16 cellular contexts compared by ENCODE assay signal in the genomic region with DNA sequence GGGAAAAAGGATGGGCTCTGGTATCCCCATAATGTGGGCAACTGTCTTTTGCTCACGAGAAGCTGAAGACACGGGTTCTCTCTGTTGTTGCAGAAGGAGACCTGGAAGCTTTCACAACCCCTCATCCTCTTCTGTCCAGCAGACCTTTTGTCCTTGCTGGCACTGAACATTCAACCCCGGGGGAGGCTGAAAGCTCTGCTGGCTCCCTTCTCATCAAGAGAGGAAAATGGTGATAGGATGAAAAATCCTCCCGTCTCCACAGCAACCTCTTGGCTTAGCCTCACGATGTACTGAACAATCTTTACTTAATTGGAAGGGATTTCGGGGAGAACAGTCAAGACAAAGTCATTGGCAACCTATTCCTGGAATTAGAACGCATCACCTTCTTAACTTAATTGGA. TPM values are rescaled to one million over a fixed set of nuclear protein-coding genes. Genes with fewer than 3 reads are reported as not detected.
DNase-seq lines count a peak whose midpoint lies in the region; ATAC-seq and TF ChIP-seq lines count a peak whose summit lies in the region.
"Had no signal": no experiment of that assay in that cellular context is flagged by ENCODE, and none has a peak within 500 bp of the region (broad histone marks: within the 10 kb centered on the region; RNA-seq: fewer than 3 reads in every experiment).

No MANE protein-coding gene starts in this region.

- peaks cover 53% of the 10 kb centered on the region for H3K4me1 Mint-ChIP-seq in stimulated activated effector memory CD8-positive, alpha-beta T cell treated with anti-CD3 and anti-CD28 coated beads, Interleukin-12 subunit alpha, Interleukin-12 subunit beta, amount 100 ng/mL, for 72 hours

- peaks cover 63% of the 10 kb centered on the region for H3K36me3 Mint-ChIP-seq in stimulated activated effector memory CD8-positive, alpha-beta T cell treated with anti-CD3 and anti-CD28 coated beads, Interleukin-12 subunit alpha, Interleukin-12 subunit beta, amount 100 ng/mL, for 72 hours

- peaks cover 7% of the 10 kb centered on the region for H3K36me3 ChIP-seq in IMR-90 (ENCODE audit: control insufficient read depth, insufficient read depth, low read length)
- H3K36me3 ChIP-seq in BE2C: no peaks in the 10 kb centered on the region; the same call in none of the 2 replicates

- DNase-seq in IMR-90: no peak
- DNase-seq in cerebellum (ENCODE audit: low spot score): peak; percentile 65
- DNase-seq in medulla oblongata (ENCODE audit: extremely low spot score): peak; percentile 65
- DNase-seq in stimulated activated effector memory CD8-positive, alpha-beta T cell treated with anti-CD3 and anti-CD28 coated beads, Interleukin-12 subunit alpha, Interleukin-12 subunit beta, amount 100 ng/mL, for 72 hours (ENCODE audit: low spot score in 2 of 2): no peak
- no peak for DNase-seq in iPS-NIHi7 (ENCODE audit: extremely low spot score)
- DNase-seq in BE2C: no peak
- no peak for DNase-seq in SW480 (ENCODE audit: low spot score)
- DNase-seq in NCI-H2171 (lab: John Stamatoyannopoulos, UW): no peak
- DNase-seq: activated CD4-positive, CD25-positive, alpha-beta regulatory T cell; activated CD8-positive, alpha-beta memory T cell treated with anti-CD3 and anti-CD28 coated beads, Interleukin-2, amount 50 U/mL, for 4 hours; activated naive CD8-positive, alpha-beta T cell treated with anti-CD3 and anti-CD28 coated beads for 36 hours; DND-41; NCI-H2081; NK-92 treated with Interleukin-12 subunit alpha and Interleukin-12 subunit beta, amount 100 ng/mL, for 24 hours had no signal

- H2BK120ac ChIP-seq in IMR-90 (ENCODE audit: low read depth, low read length): no peak overlapping the region

- no peak overlapping the region for H3K56ac ChIP-seq in IMR-90 (ENCODE audit: extremely low read depth, insufficient read depth, low read length)

- no peaks in the 10 kb centered on the region for H3K27me3 ChIP-seq in IMR-90 (ENCODE audit: control insufficient read depth, insufficient read depth, low read length)
- H3K27me3 ChIP-seq in BE2C: no peaks in the 10 kb centered on the region

- H3K4me2 ChIP-seq in IMR-90 (ENCODE audit: low read depth, low read length): no peak overlapping the region
- H3K4me2 ChIP-seq: GM23338 had no signal

- no peak for ATAC-seq in IMR-90 (ENCODE audit: low read depth)
- ATAC-seq in stimulated activated effector memory CD8-positive, alpha-beta T cell treated with anti-CD3 and anti-CD28 coated beads, Interleukin-12 subunit alpha, Interleukin-12 subunit beta, amount 100 ng/mL, for 72 hours: no peak
- ATAC-seq: GM23338 had no signal

- H2AK5ac ChIP-seq in IMR-90 (ENCODE audit: low read depth, low read length): peak overlapping the region; percentile 44; the same call in 1 of the 2 replicates

- no peak overlapping the region for H3K4me3 ChIP-seq in IMR-90 (ENCODE audit: insufficient read depth, low read depth, low read length)
- no peak overlapping the region for H3K4me3 ChIP-seq in BE2C (ENCODE audit: low read depth, low read length)
- H3K4me3 ChIP-seq: GM23338, SK-N-MC had no signal

- H3K4ac ChIP-seq in IMR-90 (ENCODE audit: low read depth, low read length): no peak overlapping the region; the same call in 1 of the 2 replicates

- H3K9ac ChIP-seq in IMR-90 (ENCODE audit: low read depth, low read length): no peak overlapping the region

- H3K9me1 ChIP-seq in IMR-90 (ENCODE audit: insufficient read depth, low read length): peaks cover 38% of the 10 kb centered on the region

- H3K27ac Mint-ChIP-seq in stimulated activated effector memory CD8-positive, alpha-beta T cell treated with anti-CD3 and anti-CD28 coated beads, Interleukin-12 subunit alpha, Interleukin-12 subunit beta, amount 100 ng/mL, for 72 hours: peak overlapping the region; percentile 14
- H3K27ac Mint-ChIP-seq: activated naive CD8-positive, alpha-beta T cell treated with anti-CD3 and anti-CD28 coated beads for 36 hours; GM23338 had no signal

- H4K8ac ChIP-seq in IMR-90 (ENCODE audit: low read depth in 2 of 2, low read length in 2 of 2): no peak overlapping the region

- intact Hi-C loops in IMR-90 (cut with micrococcal nuclease): no loop called here

- TF ChIP-seq RAD21 in IMR-90 (IDR thresholded peaks at IDR 0.05; ENCODE audit: low read length): no peak

- in situ Hi-C loops in IMR-90 (cut with MboI; ENCODE audit: low sequenced_read_pairs): no loop called here

- H3K9me3 ChIP-seq in IMR-90 (ENCODE audit: control insufficient read depth, insufficient read depth, low read length) (no peaks in the 10 kb centered on the region), BE2C (no peaks in the 10 kb centered on the region)

- no peak overlapping the region for H3K27ac ChIP-seq in IMR-90 (ENCODE audit: insufficient read depth, low read length)
- H3K27ac ChIP-seq: SK-N-MC had no signal

- no peak overlapping the region for H2BK5ac ChIP-seq in IMR-90 (ENCODE audit: low read depth, low read length, poor library complexity, severe bottlenecking)

- no peak overlapping the region for H3K18ac ChIP-seq in IMR-90 (ENCODE audit: low read depth, low read length)

- BruUV-seq in IMR-90 (replicated peaks; lab: Mats Ljungman, UMichigan): no TSS peak

- no CpG with 5 or more reads among the region's 7 CpGs for WGBS in IMR-90 (ENCODE audit: extremely low coverage in 2 of 2, insufficient read length in 1 of 2), 2 experiments

- CTCF ChIA-PET in IMR-90 (lab: Yijun Ruan, JAX): no interaction called here

- TF ChIP-seq POLR2A in IMR-90 (IDR thresholded peaks at IDR 0.05; ENCODE audit: low read depth, low read length): no peak

- peaks cover 72% of the 10 kb centered on the region for H4K20me1 ChIP-seq in IMR-90 (ENCODE audit: insufficient read depth, low read length)

- no peak overlapping the region for H3K4me3 Mint-ChIP-seq in stimulated activated effector memory CD8-positive, alpha-beta T cell treated with anti-CD3 and anti-CD28 coated beads, Interleukin-12 subunit alpha, Interleukin-12 subunit beta, amount 100 ng/mL, for 72 hours
- H3K4me3 Mint-ChIP-seq: activated naive CD8-positive, alpha-beta T cell treated with anti-CD3 and anti-CD28 coated beads for 36 hours; GM23338 had no signal

- TF ChIP-seq CTCF in IMR-90 (conservative IDR thresholded peaks at IDR 0.05; ENCODE audit: low read depth, low read length) (no peak), BE2C (IDR thresholded peaks at IDR 0.05; ENCODE audit: low read depth, low read length) (no peak)

- H3K4me1 ChIP-seq in IMR-90 (ENCODE audit: control insufficient read depth, insufficient read depth, low read length): peaks cover 30% of the 10 kb centered on the region
- H3K4me1 ChIP-seq in BE2C: peaks cover 11% of the 10 kb centered on the region

- H2AFZ ChIP-seq in IMR-90 (replicated peaks; ENCODE audit: low read length, poor library complexity): no peak overlapping the region
- H2AFZ ChIP-seq: GM23338 had no signal

- POLR2A ChIA-PET in IMR-90 (lab: Charles Lee; ENCODE audit: unreplicated experiment): no interaction called here

- H2BK15ac ChIP-seq in IMR-90 (ENCODE audit: low read depth, low read length): no peak overlapping the region

- peaks cover 47 to 91% of the 10 kb centered on the region in 2 experiments for H3K79me1 ChIP-seq in IMR-90 (ENCODE audit: low read depth in 1 of 2, low read length in 2 of 2)

- no peak overlapping the region for H2AK9ac ChIP-seq in IMR-90 (replicated peaks; ENCODE audit: low read depth, low read length, poor library complexity)

- no peak overlapping the region for H3K14ac ChIP-seq in IMR-90 (replicated peaks; ENCODE audit: low read depth, low read length)

- dilution Hi-C loops in IMR-90 (cut with HindIII; ENCODE audit: low sequenced_read_pairs, unreplicated experiment): no loop called here

- no peak overlapping the region for H4K91ac ChIP-seq in IMR-90 (ENCODE audit: insufficient read depth, low read depth, low read length)

- no peak overlapping the region; the same call in 1 of the 2 replicates for H2BK20ac ChIP-seq in IMR-90 (ENCODE audit: low read depth, low read length)

- no peak overlapping the region for H3K23ac ChIP-seq in IMR-90 (ENCODE audit: low read depth, low read length)

- no peaks in the 10 kb centered on the region for H3K9me3 Mint-ChIP-seq in stimulated activated effector memory CD8-positive, alpha-beta T cell treated with anti-CD3 and anti-CD28 coated beads, Interleukin-12 subunit alpha, Interleukin-12 subunit beta, amount 100 ng/mL, for 72 hours
- H3K9me3 Mint-ChIP-seq: activated naive CD8-positive, alpha-beta T cell treated with anti-CD3 and anti-CD28 coated beads for 36 hours; GM23338 had no signal

- H4K5ac ChIP-seq in IMR-90 (ENCODE audit: low read depth, low read length): no peak overlapping the region

TF ChIP-seq in IMR-90, 13 proteins besides CTCF, POLR2A, EP300 and RAD21:
- TF ChIP-seq MAFK (IDR thresholded peaks at IDR 0.05; ENCODE audit: low read depth, low read length) (no peak), NFE2L2 (IDR thresholded peaks at IDR 0.05; ENCODE audit: low read depth, low read length) (no peak), RFX5 (IDR thresholded peaks at IDR 0.05; ENCODE audit: low read depth, low read length) (no peak), CHD1 (IDR thresholded peaks at IDR 0.05; ENCODE audit: low read depth, low read length) (no peak), BHLHE40 (IDR thresholded peaks at IDR 0.05; ENCODE audit: low read depth, low read length) (no peak), MXI1 (IDR thresholded peaks at IDR 0.05; ENCODE audit: borderline replicate concordance, low read depth, low read length) (no peak), SMC3 (IDR thresholded peaks at IDR 0.05; ENCODE audit: low read depth, low read length) (no peak)
- TF ChIP-seq, protein P1, sequence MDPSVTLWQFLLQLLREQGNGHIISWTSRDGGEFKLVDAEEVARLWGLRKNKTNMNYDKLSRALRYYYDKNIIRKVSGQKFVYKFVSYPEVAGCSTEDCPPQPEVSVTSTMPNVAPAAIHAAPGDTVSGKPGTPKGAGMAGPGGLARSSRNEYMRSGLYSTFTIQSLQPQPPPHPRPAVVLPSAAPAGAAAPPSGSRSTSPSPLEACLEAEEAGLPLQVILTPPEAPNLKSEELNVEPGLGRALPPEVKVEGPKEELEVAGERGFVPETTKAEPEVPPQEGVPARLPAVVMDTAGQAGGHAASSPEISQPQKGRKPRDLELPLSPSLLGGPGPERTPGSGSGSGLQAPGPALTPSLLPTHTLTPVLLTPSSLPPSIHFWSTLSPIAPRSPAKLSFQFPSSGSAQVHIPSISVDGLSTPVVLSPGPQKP (IDR thresholded peaks at IDR 0.05; ENCODE audit: borderline replicate concordance, low read depth, low read length): no peak

RNA-seq across cellular contexts. Expression of a gene that starts 39.0 kb away (rescaled TPM):
- 14.5 and 20.0 TPM in 2 replicates for total RNA-seq in IMR-90 (2012; rRNA removed)
- 27.5 and 35.7 TPM in 2 replicates for polyA plus RNA-seq in IMR-90 (2012; rRNA removed)
- 10.7 and 23.4 TPM in 2 replicates for polyA plus RNA-seq in IMR-90 (2012; cell fraction: cytosol; rRNA removed)
- polyA plus RNA-seq in IMR-90 (2012; cell fraction: nucleus; rRNA removed; ENCODE audit: low replicate concordance): 9.2 and 14.8 TPM in 2 replicates
- total RNA-seq in cerebellum: 6.5 TPM
- 26.6 TPM for polyA plus RNA-seq in BE2C (2012; ENCODE audit: insufficient read depth, insufficient read length, low read depth)

Comparison
In these comparisons a context has a peak if more than half of its experiments do, and no peak if none do; other contexts are left out.
1. DNase-seq: peak in cerebellum (single experiment) and medulla oblongata (single experiment); none in IMR-90 (single experiment), stimulated activated effector memory CD8-positive, alpha-beta T cell treated with anti-CD3 and anti-CD28 coated beads, Interleukin-12 subunit alpha, Interleukin-12 subunit beta, amount 100 ng/mL, for 72 hours (0 of 2), iPS-NIHi7 (single experiment), BE2C (single experiment), SW480 (single experiment) and NCI-H2171 (single experiment).